1 cellular context compared by ENCODE assay signal in genomic region chr16:89112377-89113151, GRCh38.
TF ChIP-seq lines count a peak whose summit lies in the region.

No MANE protein-coding gene starts in this region.

TF ChIP-seq in HepG2, 621 proteins besides CTCF, POLR2A, EP300 and RAD21:
- TF ChIP-seq ESRRA (CRISPR knock-in tag; IDR thresholded peaks at IDR 0.05; ENCODE audit: low read depth) (no peak), ZNF329 (CRISPR knock-in tag; IDR thresholded peaks at IDR 0.05; ENCODE audit: low read depth) (no peak), FOXP1 (IDR thresholded peaks at IDR 0.05) (0 out of 2 replicates have a peak, but pooled peaks have one; percentile 22), FOXP1 (CRISPR knock-in tag; IDR thresholded peaks at IDR 0.05) (no peak), FOXK2 (IDR thresholded peaks at IDR 0.05) (0 out of 2 replicates have a peak, but pooled peaks have one; percentile 34)
